7 cellular contexts compared by ENCODE assay signal in genomic region chr13:49421391-49421790, GRCh38. TPM values are rescaled to one million over a fixed set of nuclear protein-coding genes. Genes with fewer than 3 reads are reported as not detected.
A peak's percentile ranks its signal among the peaks of the same experiment; 100 is the strongest.
DNase-seq lines count a peak whose midpoint lies in the region; ATAC-seq and TF ChIP-seq lines count a peak whose summit lies in the region.

No MANE protein-coding gene starts in this region.

- H3K4me3 ChIP-seq in RWPE2 (ENCODE audit: severe bottlenecking): no peak overlapping the region
- H3K4me3 ChIP-seq in stomach: no peak overlapping the region

- H3K9me3 Mint-ChIP-seq in nephron progenitor cell: no peaks in the 10 kb centered on the region
- H3K9me3 Mint-ChIP-seq in stimulated activated memory B cell treated with anti-CD40 and anti-IgM and Interleukin-4, amounts not matched to agents 10 μg/mL and 1 μg/mL and 100 μg/mL, for 72 hours: no peaks in the 10 kb centered on the region

- no peak for TF ChIP-seq EP300 in stomach (IDR thresholded peaks at IDR 0.05)

- TF ChIP-seq POLR2A in stomach (IDR thresholded peaks at IDR 0.05): no peak

- H3K27ac Mint-ChIP-seq in nephron progenitor cell: no peak overlapping the region
- no peak overlapping the region for H3K27ac Mint-ChIP-seq in stimulated activated memory B cell treated with anti-CD40 and anti-IgM and Interleukin-4, amounts not matched to agents 10 μg/mL and 1 μg/mL and 100 μg/mL, for 72 hours

- no peak overlapping the region for H3K27ac ChIP-seq in RWPE2 (ENCODE audit: poor library complexity, severe bottlenecking)
- no peak overlapping the region for H3K27ac ChIP-seq in stomach

- DNase-seq in RWPE2 (ENCODE audit: low spot score) (no peak), germinal center (ENCODE audit: low spot score) (peak; percentile 50), nephron progenitor cell (no peak), stomach (no peak)

- peaks cover 41% of the 10 kb centered on the region for H3K4me1 Mint-ChIP-seq in nephron progenitor cell
- H3K4me1 Mint-ChIP-seq in stimulated activated memory B cell treated with anti-CD40 and anti-IgM and Interleukin-4, amounts not matched to agents 10 μg/mL and 1 μg/mL and 100 μg/mL, for 72 hours: no peaks in the 10 kb centered on the region

- peaks cover 6% of the 10 kb centered on the region for H3K36me3 Mint-ChIP-seq in nephron progenitor cell (ENCODE audit: low read depth)
- H3K36me3 Mint-ChIP-seq in stimulated activated memory B cell treated with anti-CD40 and anti-IgM and Interleukin-4, amounts not matched to agents 10 μg/mL and 1 μg/mL and 100 μg/mL, for 72 hours: no peaks in the 10 kb centered on the region

- 81 to 96% (median 90%) methylated on average over 3 of the region's 3 CpGs for WGBS in stomach, 5 donors

- TF ChIP-seq CTCF in RWPE2 (IDR thresholded peaks at IDR 0.05; ENCODE audit: poor library complexity, severe bottlenecking) (peak; percentile 19), nephron progenitor cell (IDR thresholded peaks at IDR 0.05) (no peak), stomach (IDR thresholded peaks at IDR 0.05) (no peak)

- H3K27me3 Mint-ChIP-seq in nephron progenitor cell (ENCODE audit: low read depth, poor library complexity): no peaks in the 10 kb centered on the region
- H3K27me3 Mint-ChIP-seq in stimulated activated memory B cell treated with anti-CD40 and anti-IgM and Interleukin-4, amounts not matched to agents 10 μg/mL and 1 μg/mL and 100 μg/mL, for 72 hours: no peaks in the 10 kb centered on the region

- intact Hi-C loops in stomach (cut with DNase I; ENCODE audit: low total_unique reads): no loop called here

- no peak overlapping the region for H3K4me3 Mint-ChIP-seq in nephron progenitor cell
- no peak overlapping the region for H3K4me3 Mint-ChIP-seq in stimulated activated memory B cell treated with anti-CD40 and anti-IgM and Interleukin-4, amounts not matched to agents 10 μg/mL and 1 μg/mL and 100 μg/mL, for 72 hours

- H3K9me3 ChIP-seq in RWPE2 (ENCODE audit: severe bottlenecking): no peaks in the 10 kb centered on the region
- H3K9me3 ChIP-seq in stomach: no peaks in the 10 kb centered on the region

- no peaks in the 10 kb centered on the region for H3K36me3 ChIP-seq in RWPE2 (ENCODE audit: low read depth)
- peaks cover 0 to 6% (median 0%) of the 10 kb centered on the region in 4 donors for H3K36me3 ChIP-seq in stomach

- H3K4me1 ChIP-seq in RWPE2 (ENCODE audit: insufficient read depth, poor library complexity, severe bottlenecking): no peaks in the 10 kb centered on the region
- peaks cover 0 to 12% (median 0%) of the 10 kb centered on the region in 4 donors for H3K4me1 ChIP-seq in stomach

- ATAC-seq in GM18502 (IDR thresholded peaks at IDR 0.05; ENCODE audit: poor library complexity, unreplicated experiment): peak; percentile 73
- ATAC-seq in HG02623 (IDR thresholded peaks at IDR 0.05; ENCODE audit: unreplicated experiment): peak; percentile 82
- peak; percentile 36; the same call in 2 of the 3 replicates for ATAC-seq in RWPE2 (ENCODE audit: low read depth)
- no peak for ATAC-seq in stimulated activated memory B cell treated with anti-CD40 and anti-IgM and Interleukin-4, amounts not matched to agents 10 μg/mL and 1 μg/mL and 100 μg/mL, for 72 hours

- H3K27me3 ChIP-seq in RWPE2 (ENCODE audit: insufficient read depth, poor library complexity, severe bottlenecking) (no peaks in the 10 kb centered on the region), stomach (no peaks in the 10 kb centered on the region)

RNA-seq across cellular contexts. Expression of gene CAB39L, which starts 22.5 kb away (rescaled TPM):
- total RNA-seq in stomach: 10 to 100 TPM; 29.3 to 61.6 (median 45.5) TPM
- 10 to 100 TPM; 11.4 to 20.2 (median 12.0) TPM for polyA plus RNA-seq in stomach

RNA-seq across cellular contexts. Expression of gene SETDB2, which starts 22.7 kb away (rescaled TPM):
- 10 to 100 TPM in 3 of 5 donors, 1 to 10 TPM in 2; 3.5 to 28.6 (median 13.5) TPM for total RNA-seq in stomach
- 1 to 10 TPM; 3.4 to 6.6 (median 3.5) TPM for polyA plus RNA-seq in stomach
